In genomic region chr2:175154670-175155082, GRCh38 we compare ENCODE assay signal across 10 cellular contexts. TPM values are rescaled to one million over a fixed set of nuclear protein-coding genes. Genes with fewer than 3 reads are reported as not detected.
DNase-seq lines count a peak whose midpoint lies in the region; ATAC-seq and TF ChIP-seq lines count a peak whose summit lies in the region.
"Had no signal": no experiment of that assay in that cellular context is flagged by ENCODE, and none has a peak within 500 bp of the region (broad histone marks: within the 10 kb centered on the region; RNA-seq: fewer than 3 reads in every experiment).

No MANE protein-coding gene starts in this region.

- no peaks in the 10 kb centered on the region for H3K9me3 Mint-ChIP-seq in effector memory CD8-positive, alpha-beta T cell

- no peak for TF ChIP-seq POLR2A in esophagus squamous epithelium (IDR thresholded peaks at IDR 0.05)

- H3K27ac Mint-ChIP-seq in effector memory CD8-positive, alpha-beta T cell, result peak overlapping the region; percentile 49 to 59

- H3K4me3 ChIP-seq in left lung (no peak overlapping the region), esophagus squamous epithelium (no peak overlapping the region)

- ATAC-seq in GM21381 (IDR thresholded peaks at IDR 0.05; ENCODE audit: unreplicated experiment) (peak; percentile 75), HG03571 (IDR thresholded peaks at IDR 0.05; ENCODE audit: unreplicated experiment) (peak; percentile 63), left lung (no peak)
- ATAC-seq in effector memory CD8-positive, alpha-beta T cell (replicated peaks), result peak; percentile 67

- H3K36me3 ChIP-seq in left lung, result no peaks in the 10 kb centered on the region
- H3K36me3 ChIP-seq in esophagus squamous epithelium, result peaks cover 0 to 10% (median 0%) of the 10 kb centered on the region in 3 donors

- H3K4me1 Mint-ChIP-seq in effector memory CD8-positive, alpha-beta T cell (ENCODE audit: low read depth in 2 of 2), result peaks cover 32 to 50% of the 10 kb centered on the region in 2 donors

- H3K4me1 ChIP-seq in left lung, result peaks cover 2 to 16% of the 10 kb centered on the region in 2 donors
- H3K4me1 ChIP-seq in esophagus squamous epithelium, result peaks cover 0 to 30% (median 0%) of the 10 kb centered on the region in 3 donors

- H3K4me3 Mint-ChIP-seq in effector memory CD8-positive, alpha-beta T cell, result no peak overlapping the region

- H3K9me3 ChIP-seq in left lung, result no peaks in the 10 kb centered on the region
- no peaks in the 10 kb centered on the region for H3K9me3 ChIP-seq in esophagus squamous epithelium

- intact Hi-C loops in left lung (cut with DNase I), result no loop called here
- intact Hi-C loops in esophagus squamous epithelium (cut with DNase I), result no loop called here

- H3K27ac ChIP-seq in left lung, result no peak overlapping the region
- no peak overlapping the region for H3K27ac ChIP-seq in esophagus squamous epithelium
- H3K27ac ChIP-seq: VCaP had no signal

- no peaks in the 10 kb centered on the region for H3K27me3 Mint-ChIP-seq in effector memory CD8-positive, alpha-beta T cell

- TF ChIP-seq CTCF in left lung (IDR thresholded peaks at IDR 0.05) (no peak), esophagus squamous epithelium (IDR thresholded peaks at IDR 0.05) (no peak)

- H3K27me3 ChIP-seq in left lung, result no peaks in the 10 kb centered on the region
- no peaks in the 10 kb centered on the region for H3K27me3 ChIP-seq in esophagus squamous epithelium

- DNase-seq in Caki2 (ENCODE audit: low read depth), result peak; percentile 21
- DNase-seq in effector memory CD8-positive, alpha-beta T cell, result no peak
- no peak for DNase-seq in T1000 (lab: John Stamatoyannopoulos, UW)
- no peak for DNase-seq in left lung
- DNase-seq in esophagus squamous epithelium (lab: John Stamatoyannopoulos, UW), result no peak
- DNase-seq in 8988T, result no peak
- DNase-seq: stimulated activated naive CD4-positive, alpha-beta T cell had no signal

- peaks cover 8% of the 10 kb centered on the region for H3K36me3 Mint-ChIP-seq in effector memory CD8-positive, alpha-beta T cell (ENCODE audit: insufficient read depth)

- in situ Hi-C loops in Caki2 (cut with HindIII; ENCODE audit: low pct_unique_long_range_greater_than_20kb, low sequenced_read_pairs), result no loop called here

RNA-seq across cellular contexts. Expression of gene ATF2, which starts 13.3 kb away (rescaled TPM):
- 18.0 and 21.5 TPM in 2 replicates for total RNA-seq in Caki2 (2014; rRNA removed; shearing (Covaris generic); ENCODE audit: low replicate concordance)
- total RNA-seq in left lung (10 to 100 TPM; 45.0 to 51.3 TPM), esophagus squamous epithelium (10 to 100 TPM in 3 of 4 donors, 1 to 10 TPM in 1; 9.9 to 40.1 (median 18.0) TPM)

RNA-seq across cellular contexts. Expression of gene ATP5MC3, which starts 26.8 kb away (rescaled TPM):
- 265 and 271 TPM in 2 replicates for total RNA-seq in Caki2 (2014; rRNA removed; shearing (Covaris generic); ENCODE audit: low replicate concordance)
- total RNA-seq in left lung (100 to 1,000 TPM; 170 to 204 TPM), esophagus squamous epithelium (100 to 1,000 TPM; 145 to 385 (median 276) TPM)
